ENCODE assay signal across 9 cellular contexts in the genomic region with DNA sequence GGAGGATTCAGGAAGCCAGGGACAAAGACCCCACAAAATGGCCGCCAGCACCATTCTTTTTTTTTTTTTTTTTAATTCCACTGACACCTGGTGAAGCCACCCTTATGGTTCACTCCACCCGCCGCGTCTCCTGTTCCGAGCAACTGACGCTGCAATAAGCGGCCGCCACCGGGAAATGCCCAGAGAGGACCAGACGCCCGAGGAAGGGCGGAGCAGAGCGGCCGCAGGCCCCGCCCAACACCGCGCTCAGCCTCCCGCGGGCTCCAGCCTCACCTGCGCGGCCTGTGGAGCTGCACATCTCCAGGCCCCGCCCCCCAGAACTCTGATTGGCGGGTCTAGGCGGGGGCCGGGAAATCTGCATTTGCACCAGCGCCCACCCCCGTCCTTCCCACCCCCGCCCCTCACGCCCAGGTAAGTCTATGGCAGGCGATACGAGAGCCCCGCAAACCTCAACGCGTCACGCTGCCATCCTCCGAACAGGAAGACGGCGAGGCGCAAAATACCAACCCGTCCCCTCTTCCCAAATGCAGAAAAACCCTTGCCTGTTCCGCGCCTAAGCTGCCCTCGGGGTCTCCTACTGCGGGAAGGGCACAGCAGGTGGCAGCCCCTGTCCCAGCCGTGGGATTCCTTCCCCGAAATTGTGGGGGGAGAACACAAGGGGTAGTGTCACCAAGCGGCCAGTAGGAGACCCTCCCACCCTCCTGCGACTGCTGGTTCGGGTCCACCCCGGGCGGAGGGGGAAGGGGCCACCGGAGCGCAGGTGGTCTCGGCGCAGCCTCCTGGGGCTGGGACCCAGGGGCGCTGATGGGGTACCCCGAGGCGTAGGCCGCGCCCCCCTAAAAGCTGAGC. TPM values are rescaled to one million over a fixed set of nuclear protein-coding genes. Genes with fewer than 3 reads are reported as not detected.
DNase-seq lines count a peak whose midpoint lies in the region; ATAC-seq and TF ChIP-seq lines count a peak whose summit lies in the region.
"Had no signal": no experiment of that assay in that cellular context is flagged by ENCODE, and none has a peak within 500 bp of the region (broad histone marks: within the 10 kb centered on the region; RNA-seq: fewer than 3 reads in every experiment).

No MANE protein-coding gene starts in this region.

- H3K4me3 ChIP-seq in esophagus muscularis mucosa, result peak overlapping the region; percentile 73 to 94 (median 82)

- no peaks in the 10 kb centered on the region for H3K36me3 ChIP-seq in esophagus muscularis mucosa

- ATAC-seq in GM19438 (IDR thresholded peaks at IDR 0.05; ENCODE audit: low read depth, unreplicated experiment) (peak; percentile 68), HG03520 (IDR thresholded peaks at IDR 0.05; ENCODE audit: unreplicated experiment) (no peak)

- TF ChIP-seq CTCF in 22Rv1 (IDR thresholded peaks at IDR 0.05), result peak; percentile 34
- TF ChIP-seq CTCF in esophagus muscularis mucosa (IDR thresholded peaks at IDR 0.05), result peak in 1 of 3 experiments; percentile 32

- TF ChIP-seq POLR2A in esophagus muscularis mucosa (IDR thresholded peaks at IDR 0.05; ENCODE audit: low read depth), result no peak

- no peaks in the 10 kb centered on the region for H3K9me3 ChIP-seq in esophagus muscularis mucosa

- peak overlapping the region; percentile 76 for H3K27ac ChIP-seq in 22Rv1
- peak overlapping the region; percentile 75 to 86 (median 78) for H3K27ac ChIP-seq in esophagus muscularis mucosa (replicated peaks in 1 of 4)

- H3K4me1 ChIP-seq in esophagus muscularis mucosa, result peaks cover 6 to 30% (median 22%) of the 10 kb centered on the region in 4 donors

- no peak for TF ChIP-seq EP300 in esophagus muscularis mucosa (IDR thresholded peaks at IDR 0.05)

- DNase-seq in NCI-H2227 (lab: John Stamatoyannopoulos, UW; ENCODE audit: unreplicated experiment), result peak; percentile 92
- peak; percentile 1 for DNase-seq in activated T-cell treated with anti-CD3 and anti-CD28 coated beads for 1 hour (ENCODE audit: low read depth)
- DNase-seq in esophagus muscularis mucosa (ENCODE audit: extremely low spot score), result no peak
- peak; percentile 89 for DNase-seq in mucosa of gallbladder (ENCODE audit: low spot score)
- DNase-seq in stimulated activated CD8-positive, alpha-beta memory T cell treated with anti-CD3 and anti-CD28 coated beads, Interleukin-7, amount 100 ng/mL, for 24 hours (ENCODE audit: low read depth), result peak; percentile 2

- intact Hi-C loops in esophagus muscularis mucosa (cut with DNase I), result no loop called here

- H3K27me3 ChIP-seq in esophagus muscularis mucosa, result no peaks in the 10 kb centered on the region

- WGBS in esophagus muscularis mucosa, result under 1% methylated on average over 26 of the region's 60 CpGs

RNA-seq across cellular contexts. Expression of gene ATP9A, which starts 0.9 kb away (rescaled TPM):
- total RNA-seq in esophagus muscularis mucosa (10 to 100 TPM; 44.4 to 70.9 (median 56.0) TPM), mucosa of gallbladder (49.5 TPM)

RNA-seq across cellular contexts. Expression of gene SALL4, which starts 35.1 kb away (rescaled TPM):
- total RNA-seq in esophagus muscularis mucosa, result not detected
- total RNA-seq in mucosa of gallbladder, result 0.20 TPM
- total RNA-seq: myocyte had no signal
